8 cellular contexts compared by ENCODE assay signal in the genomic region with DNA sequence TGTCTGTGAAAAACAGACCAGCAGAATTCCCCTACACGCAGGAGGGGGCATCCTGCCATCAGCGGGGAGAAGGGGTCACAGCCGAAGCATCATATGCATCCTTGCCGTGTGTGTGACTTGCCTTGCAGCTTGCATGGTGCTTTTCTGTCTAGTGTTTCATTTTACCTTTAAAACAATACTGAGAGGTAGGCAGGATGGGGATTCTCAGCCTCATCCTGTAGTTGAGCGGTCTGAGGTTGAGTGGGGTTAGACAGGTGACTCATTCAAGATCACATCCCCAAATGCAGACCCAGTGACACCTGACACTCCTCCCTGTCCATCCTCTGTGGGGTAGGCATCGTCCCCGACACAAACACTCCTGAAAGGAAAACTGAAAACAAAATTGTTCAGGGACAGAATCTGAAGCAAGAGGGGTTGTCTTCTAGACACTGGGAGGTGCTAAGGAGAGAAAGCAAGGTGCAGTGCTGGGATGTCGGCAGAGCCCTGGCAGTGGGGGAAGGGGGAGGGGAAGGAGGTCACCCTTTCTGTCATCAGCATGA. TPM values are rescaled to one million over a fixed set of nuclear protein-coding genes. Genes with fewer than 3 reads are reported as not detected.
DNase-seq lines count a peak whose midpoint lies in the region; ATAC-seq and TF ChIP-seq lines count a peak whose summit lies in the region.

No MANE protein-coding gene starts in this region.

- TF ChIP-seq CTCF in hepatocyte (IDR thresholded peaks at IDR 0.05; ENCODE audit: poor library complexity) = no peak

- no peaks in the 10 kb centered on the region for H3K36me3 ChIP-seq in hepatocyte (replicated peaks; ENCODE audit: insufficient read depth, low read depth)

- H3K79me2 ChIP-seq in hepatocyte = peaks cover 36% of the 10 kb centered on the region

- H3K27ac Mint-ChIP-seq in activated CD8-positive, alpha-beta T cell treated with anti-CD3 and anti-CD28 coated beads, Interleukin-2, amount 10 ng/mL, durations not matched to agents 7 days and 5 days = peak overlapping the region; percentile 97
- H3K27ac Mint-ChIP-seq in natural killer cell treated with Interleukin-12 subunit alpha and Interleukin-12 subunit beta and Interleukin-15 and Interleukin-18, amount 100 ng/mL, for 72 hours = peak overlapping the region; percentile 98 to 99

- ATAC-seq in GM18868 (IDR thresholded peaks at IDR 0.05; ENCODE audit: unreplicated experiment) (peak; percentile 76), HG03095 (IDR thresholded peaks at IDR 0.05; ENCODE audit: unreplicated experiment) (peak; percentile 77)
- peak; percentile 77 for ATAC-seq in activated CD8-positive, alpha-beta T cell treated with anti-CD3 and anti-CD28 coated beads, Interleukin-2, amount 10 ng/mL, durations not matched to agents 7 days and 5 days
- ATAC-seq in natural killer cell treated with Interleukin-12 subunit alpha and Interleukin-12 subunit beta and Interleukin-15 and Interleukin-18, amount 100 ng/mL, for 72 hours = peak; percentile 81 to 84

- CTCF ChIA-PET in activated CD8-positive, alpha-beta T cell treated with anti-CD3 and anti-CD28 coated beads, Interleukin-2, amount 10 ng/mL, durations not matched to agents 7 days and 5 days (lab: Charles Lee) = interaction anchor here (0.9 to 5.5 kb wide), 6 partner anchors 12 to 354 kb away, joined by 3 to 49 read pairs (median 4); no protein-coding TSS in a partner anchor
- CTCF ChIA-PET in HEK293T (lab: Yijun Ruan, JAX) = no interaction called here

- H3K27ac ChIP-seq in hepatocyte = no peak overlapping the region

- H2AFZ ChIP-seq in hepatocyte = no peak overlapping the region

- DNase-seq in activated CD8-positive, alpha-beta T cell treated with anti-CD3 and anti-CD28 coated beads, Interleukin-2, amount 10 ng/mL, durations not matched to agents 7 days and 5 days = peak; percentile 91
- DNase-seq in natural killer cell treated with Interleukin-12 subunit alpha and Interleukin-12 subunit beta and Interleukin-15 and Interleukin-18, amount 100 ng/mL, for 72 hours (ENCODE audit: low spot score) = peak; percentile 78
- no peak for DNase-seq in HEK293T (ENCODE audit: extremely low spot score)
- DNase-seq in mesenteric fat pad (ENCODE audit: low spot score) = no peak
- DNase-seq in 8988T = no peak
- no peak for DNase-seq in hepatocyte (ENCODE audit: low spot score)

- peaks cover 87% of the 10 kb centered on the region for H3K36me3 Mint-ChIP-seq in activated CD8-positive, alpha-beta T cell treated with anti-CD3 and anti-CD28 coated beads, Interleukin-2, amount 10 ng/mL, durations not matched to agents 7 days and 5 days (ENCODE audit: low read depth)
- H3K36me3 Mint-ChIP-seq in natural killer cell treated with Interleukin-12 subunit alpha and Interleukin-12 subunit beta and Interleukin-15 and Interleukin-18, amount 100 ng/mL, for 72 hours = peaks cover 18% of the 10 kb centered on the region

- no peak overlapping the region for H3K4me2 ChIP-seq in hepatocyte

- H3K9me3 ChIP-seq in hepatocyte (ENCODE audit: low read depth) = no peaks in the 10 kb centered on the region

- no peak overlapping the region for H3K4me3 ChIP-seq in hepatocyte

- 69% methylated on average over 8 of the region's 8 CpGs for WGBS in hepatocyte (ENCODE audit: low lambda C conversion rate, missing lambda C conversion rate)

- H4K20me1 ChIP-seq in hepatocyte (ENCODE audit: insufficient read depth, poor library complexity, severe bottlenecking) = no peaks in the 10 kb centered on the region

- H3K9me2 ChIP-seq in hepatocyte (replicated peaks; ENCODE audit: insufficient read depth) = no peaks in the 10 kb centered on the region

- H3K27me3 ChIP-seq in hepatocyte = no peaks in the 10 kb centered on the region

- H3K4me1 ChIP-seq in hepatocyte (ENCODE audit: insufficient read depth) = no peaks in the 10 kb centered on the region

- peaks cover 88% of the 10 kb centered on the region for H3K4me1 Mint-ChIP-seq in activated CD8-positive, alpha-beta T cell treated with anti-CD3 and anti-CD28 coated beads, Interleukin-2, amount 10 ng/mL, durations not matched to agents 7 days and 5 days (ENCODE audit: low read depth)
- peaks cover 82 to 89% of the 10 kb centered on the region in 2 donors for H3K4me1 Mint-ChIP-seq in natural killer cell treated with Interleukin-12 subunit alpha and Interleukin-12 subunit beta and Interleukin-15 and Interleukin-18, amount 100 ng/mL, for 72 hours (ENCODE audit: low read depth in 2 of 2)

- H3K9me3 Mint-ChIP-seq in activated CD8-positive, alpha-beta T cell treated with anti-CD3 and anti-CD28 coated beads, Interleukin-2, amount 10 ng/mL, durations not matched to agents 7 days and 5 days (ENCODE audit: insufficient read depth) = no peaks in the 10 kb centered on the region
- H3K9me3 Mint-ChIP-seq in natural killer cell treated with Interleukin-12 subunit alpha and Interleukin-12 subunit beta and Interleukin-15 and Interleukin-18, amount 100 ng/mL, for 72 hours = peaks cover 3% of the 10 kb centered on the region

- POLR2A ChIA-PET in activated CD8-positive, alpha-beta T cell treated with anti-CD3 and anti-CD28 coated beads, Interleukin-2, amount 10 ng/mL, durations not matched to agents 7 days and 5 days (lab: Charles Lee) = interaction anchor here (0.6 to 5.3 kb wide), 12 partner anchors 8 to 215 kb away, joined by 3 to 61 read pairs (median 6); partner anchors contain the start of gene ARL4C
- POLR2A ChIA-PET in HEK293T (lab: Yijun Ruan, JAX) = no interaction called here

- H3K4me3 Mint-ChIP-seq in activated CD8-positive, alpha-beta T cell treated with anti-CD3 and anti-CD28 coated beads, Interleukin-2, amount 10 ng/mL, durations not matched to agents 7 days and 5 days = peak overlapping the region; percentile 77
- H3K4me3 Mint-ChIP-seq in natural killer cell treated with Interleukin-12 subunit alpha and Interleukin-12 subunit beta and Interleukin-15 and Interleukin-18, amount 100 ng/mL, for 72 hours = peak overlapping the region; percentile 95

- H3K27me3 Mint-ChIP-seq in activated CD8-positive, alpha-beta T cell treated with anti-CD3 and anti-CD28 coated beads, Interleukin-2, amount 10 ng/mL, durations not matched to agents 7 days and 5 days (ENCODE audit: low read depth) = no peaks in the 10 kb centered on the region
- H3K27me3 Mint-ChIP-seq in natural killer cell treated with Interleukin-12 subunit alpha and Interleukin-12 subunit beta and Interleukin-15 and Interleukin-18, amount 100 ng/mL, for 72 hours = no peaks in the 10 kb centered on the region

TF ChIP-seq in HEK293T, 16 proteins besides CTCF, POLR2A, EP300 and RAD21:
- TF ChIP-seq NFRKB (IDR thresholded peaks at IDR 0.05) (no peak), ELF4 (IDR thresholded peaks at IDR 0.05) (no peak), BHLHE40 (IDR thresholded peaks at IDR 0.05; ENCODE audit: borderline replicate concordance) (no peak), CTBP1 (IDR thresholded peaks at IDR 0.05; ENCODE audit: borderline replicate concordance) (no peak), SUZ12 (IDR thresholded peaks at IDR 0.05) (no peak), LEF1 (IDR thresholded peaks at IDR 0.05; ENCODE audit: borderline replicate concordance) (no peak), FOXM1 (IDR thresholded peaks at IDR 0.05; ENCODE audit: borderline replicate concordance) (no peak), HDGF (IDR thresholded peaks at IDR 0.05; ENCODE audit: borderline replicate concordance) (no peak), SP1 (IDR thresholded peaks at IDR 0.05) (no peak), ZNF384 (IDR thresholded peaks at IDR 0.05) (no peak), FOXA1 (IDR thresholded peaks at IDR 0.05) (no peak), ARNT (IDR thresholded peaks at IDR 0.05) (no peak), L3MBTL2 (conservative IDR thresholded peaks at IDR 0.05) (no peak), FOXK2 (IDR thresholded peaks at IDR 0.05) (no peak), TARDBP (IDR thresholded peaks at IDR 0.05) (no peak)
- TF ChIP-seq, protein P1, sequence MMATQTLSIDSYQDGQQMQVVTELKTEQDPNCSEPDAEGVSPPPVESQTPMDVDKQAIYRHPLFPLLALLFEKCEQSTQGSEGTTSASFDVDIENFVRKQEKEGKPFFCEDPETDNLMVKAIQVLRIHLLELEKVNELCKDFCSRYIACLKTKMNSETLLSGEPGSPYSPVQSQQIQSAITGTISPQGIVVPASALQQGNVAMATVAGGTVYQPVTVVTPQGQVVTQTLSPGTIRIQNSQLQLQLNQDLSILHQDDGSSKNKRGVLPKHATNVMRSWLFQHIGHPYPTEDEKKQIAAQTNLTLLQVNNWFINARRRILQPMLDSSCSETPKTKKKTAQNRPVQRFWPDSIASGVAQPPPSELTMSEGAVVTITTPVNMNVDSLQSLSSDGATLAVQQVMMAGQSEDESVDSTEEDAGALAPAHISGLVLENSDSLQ (IDR thresholded peaks at IDR 0.05) = no peak
TF ChIP-seq in HEK293T: peak in this region for 0.

RNA-seq across cellular contexts. Expression of gene ARL4C, which starts 7.9 kb away (rescaled TPM):
- total RNA-seq in activated CD8-positive, alpha-beta T cell treated with anti-CD3 and anti-CD28 coated beads, Interleukin-2, amount 10 ng/mL, durations not matched to agents 7 days and 5 days = 100 to 1,000 TPM; 123 to 126 TPM
- 100 to 1,000 TPM in 1 of 2 donors, 10 to 100 TPM in 1; 99.5 to 136 TPM for total RNA-seq in natural killer cell treated with Interleukin-12 subunit alpha and Interleukin-12 subunit beta and Interleukin-15 and Interleukin-18, amount 100 ng/mL, for 72 hours
- 17.4 TPM for total RNA-seq in mesenteric fat pad
- 14.6 and 15.9 TPM in 2 replicates for total RNA-seq in hepatocyte
- polyA plus RNA-seq in hepatocyte = 30.0 and 40.3 TPM in 2 replicates

Comparison
In these comparisons a context has a peak if more than half of its experiments do, and no peak if none do; other contexts are left out.
1. DNase-seq: peak in activated CD8-positive, alpha-beta T cell treated with anti-CD3 and anti-CD28 coated beads, Interleukin-2, amount 10 ng/mL, durations not matched to agents 7 days and 5 days (single experiment) and natural killer cell treated with Interleukin-12 subunit alpha and Interleukin-12 subunit beta and Interleukin-15 and Interleukin-18, amount 100 ng/mL, for 72 hours (single experiment); none in HEK293T (single experiment), mesenteric fat pad (single experiment), 8988T (single experiment) and hepatocyte (single experiment).
2. Peak in every context shown above with its lines, with median percentiles within 50 percentile points of each other: ATAC-seq.